In the genomic region with DNA sequence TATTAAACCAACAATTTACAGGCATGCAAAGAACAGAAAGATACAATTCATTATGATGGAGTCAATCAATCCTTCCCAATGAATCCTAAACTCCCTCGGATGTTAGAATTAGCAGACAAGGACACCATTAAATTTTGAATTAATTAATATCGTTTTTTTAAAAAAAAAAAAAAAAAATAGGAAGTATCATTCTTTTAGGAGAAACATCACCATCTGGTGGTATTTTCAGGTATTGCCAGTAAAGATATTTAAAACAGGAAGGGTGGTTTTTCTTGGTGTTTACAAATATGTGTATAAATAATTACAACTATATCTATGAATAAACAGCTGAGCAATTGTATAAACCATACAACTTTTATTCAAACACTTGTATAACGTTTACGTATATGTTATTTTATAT, we compare ENCODE assay signal across 9 cellular contexts.
DNase-seq lines count a peak whose midpoint lies in the region; ATAC-seq and TF ChIP-seq lines count a peak whose summit lies in the region.
"Had no signal": no experiment of that assay in that cellular context is flagged by ENCODE, and none has a peak within 500 bp of the region (broad histone marks: within the 10 kb centered on the region; RNA-seq: fewer than 3 reads in every experiment).

No MANE protein-coding gene starts in this region.

- H3K36me3 ChIP-seq in A673 (ENCODE audit: insufficient read depth, low read length, poor library complexity, severe bottlenecking) (no peaks in the 10 kb centered on the region), Panc1 (ENCODE audit: control insufficient read depth, insufficient read depth, low read length) (no peaks in the 10 kb centered on the region)

- H3K4me1 ChIP-seq in A673 (ENCODE audit: insufficient read depth, low read length, poor library complexity, severe bottlenecking): no peaks in the 10 kb centered on the region
- H3K4me1 ChIP-seq in Panc1 (ENCODE audit: control insufficient read depth, insufficient read depth, low read length): no peaks in the 10 kb centered on the region

- POLR2A ChIA-PET in A673 (lab: Charles Lee; ENCODE audit: low non-redundant PET) (no interaction called here), Panc1 (lab: Charles Lee) (no interaction called here)
- POLR2A ChIA-PET in naive thymus-derived CD8-positive, alpha-beta T cell (lab: Charles Lee): no interaction called here

- H3K4me1 Mint-ChIP-seq in naive thymus-derived CD8-positive, alpha-beta T cell: no peaks in the 10 kb centered on the region

- H3K27me3 Mint-ChIP-seq in naive thymus-derived CD8-positive, alpha-beta T cell: no peaks in the 10 kb centered on the region

- H3K27ac ChIP-seq in A673 (ENCODE audit: low read depth, low read length, poor library complexity, severe bottlenecking): no peak overlapping the region
- H3K27ac ChIP-seq in Panc1 (ENCODE audit: low read length): no peak overlapping the region

- ATAC-seq in Panc1: no peak
- no peak for ATAC-seq in naive thymus-derived CD8-positive, alpha-beta T cell
- ATAC-seq in GM21526 (IDR thresholded peaks at IDR 0.05; ENCODE audit: low FRiP score, unreplicated experiment): no peak
- no peak for ATAC-seq in GM21717 (IDR thresholded peaks at IDR 0.05; ENCODE audit: unreplicated experiment)
- ATAC-seq: WTC11 had no signal

- no peak overlapping the region for H3K4me3 Mint-ChIP-seq in naive thymus-derived CD8-positive, alpha-beta T cell
- H3K4me3 Mint-ChIP-seq: WTC11 had no signal

- TF ChIP-seq CTCF in A673 (conservative IDR thresholded peaks at IDR 0.05; ENCODE audit: low read depth, low read length) (peak; percentile 59), GM12864 (IDR thresholded peaks at IDR 0.05; ENCODE audit: low read depth, low read length, missing control alignments) (peak; percentile 18), Panc1 (IDR thresholded peaks at IDR 0.05) (peak; percentile 34; the same call in 1 of the 2 replicates)

- peaks cover 0 to 2% (median 0%) of the 10 kb centered on the region in 9 donors for H3K9me3 Mint-ChIP-seq in naive thymus-derived CD8-positive, alpha-beta T cell

- in situ Hi-C loops in Panc1 (cut with HindIII; ENCODE audit: low pct_unique_long_range_greater_than_20kb, low sequenced_read_pairs): no loop called here

- H3K9me3 ChIP-seq in A673 (ENCODE audit: low read depth, low read length, poor library complexity, severe bottlenecking) (no peaks in the 10 kb centered on the region), Panc1 (ENCODE audit: control insufficient read depth, insufficient read depth, low read depth, low read length) (no peaks in the 10 kb centered on the region)

- H3K27me3 ChIP-seq in A673 (replicated peaks; ENCODE audit: insufficient read depth, low read depth, low read length, poor library complexity) (no peaks in the 10 kb centered on the region), Panc1 (ENCODE audit: control insufficient read depth, insufficient read depth, low read length) (no peaks in the 10 kb centered on the region)

- intact Hi-C loops in A673 (cut with micrococcal nuclease; ENCODE audit: unreplicated experiment) (no loop called here), Panc1 (cut with micrococcal nuclease; ENCODE audit: unreplicated experiment) (loop anchor here (5.0 kb wide), 2 partner anchors 481 to 609 kb away; a partner anchor contains a TSS)

- no TSS peak for BruUV-seq in A673 (replicated peaks; lab: Mats Ljungman, UMichigan)
- BruUV-seq in Panc1 (replicated peaks; lab: Mats Ljungman, UMichigan): no TSS peak

- CTCF ChIA-PET in A673 (lab: Charles Lee) (no interaction called here), Panc1 (lab: Charles Lee) (interaction anchor here (0.7 kb wide), 1 partner anchor 615 kb away, joined by 4 read pairs; no protein-coding TSS in a partner anchor)

- no peaks in the 10 kb centered on the region for H3K36me3 Mint-ChIP-seq in naive thymus-derived CD8-positive, alpha-beta T cell
- H3K36me3 Mint-ChIP-seq: WTC11 had no signal

- DNase-seq in A673 (ENCODE audit: low spot score) (peak; percentile 22), GM12864 (ENCODE audit: low read depth) (peak; percentile 1), Panc1 (ENCODE audit: low read depth, low spot score) (no peak), fibroblast of the conjunctiva (ENCODE audit: low read depth) (peak; percentile 1)
- DNase-seq in naive thymus-derived CD8-positive, alpha-beta T cell: no peak
- no peak for DNase-seq in activated CD8-positive, alpha-beta memory T cell treated with anti-CD3 and anti-CD28 coated beads for 24 hours

- no peak overlapping the region for H3K4me3 ChIP-seq in A673 (ENCODE audit: low read depth, low read length, poor library complexity, severe bottlenecking)
- no peak overlapping the region for H3K4me3 ChIP-seq in GM12864 (ENCODE audit: low read depth, low read length)
- H3K4me3 ChIP-seq in Panc1 (ENCODE audit: low read depth in 2 of 2, low read length in 2 of 2): no peak overlapping the region

- H3K27ac Mint-ChIP-seq in naive thymus-derived CD8-positive, alpha-beta T cell: no peak overlapping the region
- H3K27ac Mint-ChIP-seq: WTC11 had no signal

Comparison
In these comparisons a context has a peak if more than half of its experiments do, and no peak if none do; other contexts are left out.
1. DNase-seq: peak in A673 (single experiment), GM12864 (single experiment) and fibroblast of the conjunctiva (single experiment); none in Panc1 (single experiment), naive thymus-derived CD8-positive, alpha-beta T cell (0 of 10) and activated CD8-positive, alpha-beta memory T cell treated with anti-CD3 and anti-CD28 coated beads for 24 hours (single experiment).
2. Peak in every context shown above with its lines, with median percentiles within 50 percentile points of each other: CTCF ChIP-seq.